Comparison of ENCODE assay signal across 20 cellular contexts in the genomic region with DNA sequence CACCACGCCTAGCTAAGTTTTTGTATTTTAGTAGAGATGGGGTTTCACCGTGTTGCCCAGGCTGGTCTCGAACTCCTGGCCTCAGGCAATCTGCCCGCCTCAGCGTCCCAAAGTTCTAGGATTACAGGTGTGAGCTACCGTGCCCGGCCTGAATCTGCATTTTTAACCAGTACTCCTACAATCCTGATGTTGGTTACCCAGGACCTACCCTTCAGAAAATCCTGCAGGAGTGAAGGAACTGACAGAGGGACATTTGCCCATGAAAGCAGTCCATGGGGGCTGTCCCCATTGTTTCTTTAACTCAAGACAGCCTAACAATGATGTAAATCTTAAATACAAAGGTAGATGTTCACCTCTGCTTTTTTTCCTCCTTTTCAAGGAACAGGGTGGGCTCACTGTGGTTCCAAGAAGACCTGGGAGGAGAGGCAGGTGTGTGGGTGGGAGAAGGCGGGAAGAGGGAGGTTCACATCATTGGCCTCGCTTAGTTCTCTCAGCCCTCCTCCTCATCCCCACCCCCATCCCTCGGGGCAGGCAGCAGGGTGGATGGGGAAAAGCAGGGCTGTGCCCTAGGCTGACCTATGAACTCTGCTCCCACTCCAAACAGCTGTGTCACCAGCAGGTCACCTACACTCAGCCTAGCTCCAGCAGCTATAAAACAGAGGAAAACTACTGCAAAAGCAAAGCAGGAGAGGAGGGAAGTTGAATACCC.
DNase-seq lines count a peak whose midpoint lies in the region; ATAC-seq and TF ChIP-seq lines count a peak whose summit lies in the region.
"Had no signal": no experiment of that assay in that cellular context is flagged by ENCODE, and none has a peak within 500 bp of the region (broad histone marks: within the 10 kb centered on the region; RNA-seq: fewer than 3 reads in every experiment).

No MANE protein-coding gene starts in this region.

- no peak overlapping the region for H3K4me3 ChIP-seq in rectal smooth muscle tissue (ENCODE audit: low read length)

- no peak overlapping the region for H3K9ac ChIP-seq in rectal smooth muscle tissue (ENCODE audit: low read length)
- H3K9ac ChIP-seq: SK-N-SH had no signal

- H3K4me1 ChIP-seq in rectal smooth muscle tissue (ENCODE audit: control insufficient read depth, insufficient read depth, low read length) = peaks cover 11% of the 10 kb centered on the region

- H3K4me1 Mint-ChIP-seq in stimulated activated memory B cell treated with anti-CD40 and anti-IgM and Interleukin-4, amounts not matched to agents 10 μg/mL and 1 μg/mL and 100 μg/mL, for 72 hours = peaks cover 12% of the 10 kb centered on the region
- peaks cover 8% of the 10 kb centered on the region for H3K4me1 Mint-ChIP-seq in T-helper 2 cell treated with Interferon-gamma antibody and Interleukin-4, amounts not matched to agents 5 μg/mL and 100 μg/mL, for 36 hours (ENCODE audit: low read depth)

- H3K27ac Mint-ChIP-seq in stimulated activated memory B cell treated with anti-CD40 and anti-IgM and Interleukin-4, amounts not matched to agents 10 μg/mL and 1 μg/mL and 100 μg/mL, for 72 hours = no peak overlapping the region
- H3K27ac Mint-ChIP-seq in T-helper 2 cell treated with Interferon-gamma antibody and Interleukin-4, amounts not matched to agents 5 μg/mL and 100 μg/mL, for 36 hours = no peak overlapping the region

- no peaks in the 10 kb centered on the region for H3K27me3 Mint-ChIP-seq in stimulated activated memory B cell treated with anti-CD40 and anti-IgM and Interleukin-4, amounts not matched to agents 10 μg/mL and 1 μg/mL and 100 μg/mL, for 72 hours
- no peaks in the 10 kb centered on the region for H3K27me3 Mint-ChIP-seq in T-helper 2 cell treated with Interferon-gamma antibody and Interleukin-4, amounts not matched to agents 5 μg/mL and 100 μg/mL, for 36 hours (ENCODE audit: low read depth)

- CTCF ChIA-PET in RWPE1 (lab: Yijun Ruan, JAX) = interaction anchor here (5.3 kb wide), 1 partner anchor 147 kb away, joined by 84 read pairs; no protein-coding TSS in a partner anchor

- POLR2A ChIA-PET in RWPE1 (lab: Yijun Ruan, JAX; ENCODE audit: low non-redundant PET) = no interaction called here

- no peak overlapping the region for H3K4me3 Mint-ChIP-seq in stimulated activated memory B cell treated with anti-CD40 and anti-IgM and Interleukin-4, amounts not matched to agents 10 μg/mL and 1 μg/mL and 100 μg/mL, for 72 hours
- no peak overlapping the region for H3K4me3 Mint-ChIP-seq in T-helper 2 cell treated with Interferon-gamma antibody and Interleukin-4, amounts not matched to agents 5 μg/mL and 100 μg/mL, for 36 hours

- TF ChIP-seq CTCF in RWPE1 (conservative IDR thresholded peaks at IDR 0.05; ENCODE audit: low read depth) = no peak

- ATAC-seq in stimulated activated memory B cell treated with anti-CD40 and anti-IgM and Interleukin-4, amounts not matched to agents 10 μg/mL and 1 μg/mL and 100 μg/mL, for 72 hours = no peak
- ATAC-seq: HCT116, PC-3, Right ventricle myocardium inferior had no signal

- H3K9me3 Mint-ChIP-seq in stimulated activated memory B cell treated with anti-CD40 and anti-IgM and Interleukin-4, amounts not matched to agents 10 μg/mL and 1 μg/mL and 100 μg/mL, for 72 hours = no peaks in the 10 kb centered on the region
- no peaks in the 10 kb centered on the region for H3K9me3 Mint-ChIP-seq in T-helper 2 cell treated with Interferon-gamma antibody and Interleukin-4, amounts not matched to agents 5 μg/mL and 100 μg/mL, for 36 hours

- no peaks in the 10 kb centered on the region for H3K36me3 ChIP-seq in rectal smooth muscle tissue (ENCODE audit: control insufficient read depth, insufficient read depth, low read length)

- H3K27ac ChIP-seq in RWPE1 = 0 out of 2 replicates have a peak overlapping the region, but pooled peaks have one; percentile 1
- H3K27ac ChIP-seq in rectal smooth muscle tissue (ENCODE audit: low read depth, low read length) = peak overlapping the region; percentile 45

- DNase-seq in ELF-1 (ENCODE audit: low read depth, low spot score) (peak; percentile 88), RWPE1 (ENCODE audit: low spot score) (no peak), left kidney (ENCODE audit: low read depth, low spot score) (peak; percentile 12), HuH-7 (ENCODE audit: low spot score) (no peak), NCI-H2227 (lab: John Stamatoyannopoulos, UW; ENCODE audit: unreplicated experiment) (no peak)
- DNase-seq in T-helper 2 cell treated with Interferon-gamma antibody and Interleukin-4, amounts not matched to agents 5 μg/mL and 100 μg/mL, for 36 hours (ENCODE audit: low spot score) = no peak
- DNase-seq: 8988T; C1 segment of cervical spinal cord; DMS153; KG1; NCI-H1092; NCI-H345; NCI-H526 treated with DMSO at 0.1 percent for 48 hours; NK-92 treated with Interleukin-12 subunit alpha and Interleukin-12 subunit beta, amount 100 ng/mL, for 24 hours; PC-3; SK-N-SH had no signal

- no peaks in the 10 kb centered on the region for H3K27me3 ChIP-seq in rectal smooth muscle tissue (ENCODE audit: control insufficient read depth, insufficient read depth, low read length)

- no peaks in the 10 kb centered on the region for H3K36me3 Mint-ChIP-seq in stimulated activated memory B cell treated with anti-CD40 and anti-IgM and Interleukin-4, amounts not matched to agents 10 μg/mL and 1 μg/mL and 100 μg/mL, for 72 hours
- H3K36me3 Mint-ChIP-seq in T-helper 2 cell treated with Interferon-gamma antibody and Interleukin-4, amounts not matched to agents 5 μg/mL and 100 μg/mL, for 36 hours (ENCODE audit: low read depth) = no peaks in the 10 kb centered on the region

Comparison
In these comparisons a context has a peak if more than half of its experiments do, and no peak if none do; other contexts are left out.
1. DNase-seq: peak in ELF-1 (single experiment) and left kidney (single experiment); none in RWPE1 (single experiment), HuH-7 (single experiment), NCI-H2227 (single experiment) and T-helper 2 cell treated with Interferon-gamma antibody and Interleukin-4, amounts not matched to agents 5 μg/mL and 100 μg/mL, for 36 hours (single experiment).